In genomic region chr22:24145446-24146189, GRCh38 we compare ENCODE assay signal across 8 cellular contexts. TPM values are rescaled to one million over a fixed set of nuclear protein-coding genes. Genes with fewer than 3 reads are reported as not detected.
DNase-seq lines count a peak whose midpoint lies in the region; ATAC-seq and TF ChIP-seq lines count a peak whose summit lies in the region.

No MANE protein-coding gene starts in this region.

- H3K4me3 Mint-ChIP-seq in CD14-positive monocyte = peak overlapping the region; percentile 58 to 81
- peak overlapping the region; percentile 49 for H3K4me3 Mint-ChIP-seq in osteocyte (ENCODE audit: unreplicated experiment)

- CTCF ChIA-PET in RWPE1 (lab: Yijun Ruan, JAX) = no interaction called here

- ATAC-seq in GM18868 (IDR thresholded peaks at IDR 0.05; ENCODE audit: unreplicated experiment) = no peak
- ATAC-seq in HG03025 (IDR thresholded peaks at IDR 0.05; ENCODE audit: low FRiP score, unreplicated experiment) = no peak

- H3K9me3 Mint-ChIP-seq in CD14-positive monocyte (no peaks in the 10 kb centered on the region), osteocyte (ENCODE audit: unreplicated experiment) (no peaks in the 10 kb centered on the region)

- peak overlapping the region; percentile 76 for H3K27ac ChIP-seq in RWPE1
- H3K27ac ChIP-seq in epithelial cell of prostate = peak overlapping the region; percentile 21

- POLR2A ChIA-PET in RWPE1 (lab: Yijun Ruan, JAX; ENCODE audit: low non-redundant PET) = no interaction called here

- H3K36me3 Mint-ChIP-seq in CD14-positive monocyte (peaks cover 17 to 33% of the 10 kb centered on the region in 2 donors), osteocyte (ENCODE audit: unreplicated experiment) (peaks cover 2% of the 10 kb centered on the region)

- peak overlapping the region; percentile 88 to 96 (median 94) for H3K27ac Mint-ChIP-seq in CD14-positive monocyte
- H3K27ac Mint-ChIP-seq in osteocyte (ENCODE audit: unreplicated experiment) = peak overlapping the region; percentile 95

- H3K27me3 Mint-ChIP-seq in CD14-positive monocyte (ENCODE audit: low read depth in 3 of 3) (peaks cover 0 to 3% (median 1%) of the 10 kb centered on the region in 3 donors), osteocyte (ENCODE audit: unreplicated experiment) (no peaks in the 10 kb centered on the region)

- DNase-seq in CD14-positive monocyte (ENCODE audit: low spot score) (no peak), RWPE1 (ENCODE audit: low spot score) (no peak), epithelial cell of prostate (ENCODE audit: low read depth, low spot score) (no peak), osteocyte (ENCODE audit: extremely low spot score, unreplicated experiment) (no peak), GOT3 (lab: John Stamatoyannopoulos, UW) (no peak)
- no peak for DNase-seq in central memory CD4-positive, alpha-beta T cell

- intact Hi-C loops in CD14-positive monocyte (cut with micrococcal nuclease) = no loop called here

- H3K4me1 Mint-ChIP-seq in CD14-positive monocyte (peaks cover 71% of the 10 kb centered on the region), osteocyte (ENCODE audit: unreplicated experiment) (peaks cover 37% of the 10 kb centered on the region)

- TF ChIP-seq CTCF in CD14-positive monocyte (IDR thresholded peaks at IDR 0.05) (no peak), RWPE1 (conservative IDR thresholded peaks at IDR 0.05; ENCODE audit: low read depth) (no peak), osteocyte (IDR thresholded peaks at IDR 0.05) (no peak)

RNA-seq across cellular contexts. Expression of gene SUSD2, which starts 35.7 kb away (rescaled TPM):
- polyA plus RNA-seq in CD14-positive monocyte = not detected
- 4.2 and 4.5 TPM in 2 replicates for total RNA-seq in osteocyte
